1 cellular context compared by ENCODE assay signal in genomic region chr1:202064889-202065332, GRCh38. TPM values are rescaled to one million over a fixed set of nuclear protein-coding genes. Genes with fewer than 3 reads are reported as not detected.
"Had no signal": no experiment of that assay in that cellular context is flagged by ENCODE, and none has a peak within 500 bp of the region (broad histone marks: within the 10 kb centered on the region; RNA-seq: fewer than 3 reads in every experiment).

No MANE protein-coding gene starts in this region.

RNA-seq across cellular contexts. Expression of gene GPR37L1, which starts 57.8 kb away (rescaled TPM):
- total RNA-seq: IMR-90 had no signal
